ENCODE assay signal across 17 cellular contexts in the genomic region with DNA sequence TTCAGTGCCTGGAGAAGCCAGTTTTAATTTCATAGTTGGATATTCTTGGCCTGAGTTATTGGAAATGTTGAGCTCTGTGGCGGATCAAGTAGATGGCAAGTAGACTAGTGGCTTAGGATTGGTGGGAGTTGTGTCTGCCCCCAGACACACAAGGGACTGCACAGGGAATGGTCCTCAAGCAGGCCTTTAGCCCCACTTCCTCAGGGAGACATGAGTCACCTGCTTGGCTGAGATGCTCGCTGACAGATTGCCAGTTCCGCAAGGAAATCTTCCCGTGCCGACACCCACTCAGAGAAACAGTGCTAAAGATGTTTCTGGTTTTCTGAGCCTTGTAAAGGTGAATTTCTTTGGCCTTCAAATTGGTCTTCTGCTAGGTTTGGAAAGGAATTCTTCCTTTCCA. TPM values are rescaled to one million over a fixed set of nuclear protein-coding genes. Genes with fewer than 3 reads are reported as not detected.
DNase-seq lines count a peak whose midpoint lies in the region; ATAC-seq and TF ChIP-seq lines count a peak whose summit lies in the region.
"Had no signal": no experiment of that assay in that cellular context is flagged by ENCODE, and none has a peak within 500 bp of the region (broad histone marks: within the 10 kb centered on the region; RNA-seq: fewer than 3 reads in every experiment).

No MANE protein-coding gene starts in this region.

- WGBS in ovary, 3 donors = 44 to 59% (median 51%) methylated on average over 5 of the region's 5 CpGs

- no peaks in the 10 kb centered on the region for H3K27me3 ChIP-seq in ovary

- no peaks in the 10 kb centered on the region for H3K9me3 ChIP-seq in ovary

- intact Hi-C loops in ovary (cut with DNase I) = no loop called here

- ATAC-seq in GM18868 (IDR thresholded peaks at IDR 0.05; ENCODE audit: unreplicated experiment) = no peak
- ATAC-seq in HG03565 (IDR thresholded peaks at IDR 0.05; ENCODE audit: unreplicated experiment) = no peak
- no peak for ATAC-seq in GM19397 (IDR thresholded peaks at IDR 0.05; ENCODE audit: unreplicated experiment)
- ATAC-seq: GM23338, left lobe of liver had no signal

- no peak overlapping the region for H3K27ac ChIP-seq in ovary
- H3K27ac ChIP-seq: C4-2B, HL-60 had no signal

- DNase-seq in EL (peak; percentile 23), NCI-H226 (peak; percentile 33), epithelial cell of esophagus (ENCODE audit: low read depth) (peak; percentile 41), ovary (peak in 4 of 5 donors; percentile 24 to 47 (median 44))
- DNase-seq in activated CD4-positive, alpha-beta T cell treated with anti-CD3 and anti-CD28 coated beads, Interleukin-2, amount 50 U/mL, for 1 hour = no peak
- DNase-seq: activated naive CD4-positive, alpha-beta T cell treated with Interleukin-2 at 50 U/mL for 16 hours; naive B cell; NCI-H2171; stimulated activated CD4-positive, alpha-beta T cell treated with anti-CD3 and anti-CD28 coated beads, Interleukin-4, amount 100 ng/mL, for 4 hours; stimulated activated naive CD4-positive, alpha-beta T cell had no signal

- no peaks in the 10 kb centered on the region for H3K4me1 ChIP-seq in ovary (ENCODE audit: insufficient read depth)

- TF ChIP-seq POLR2A in ovary (IDR thresholded peaks at IDR 0.05) = no peak

- no peak overlapping the region for H3K4me3 ChIP-seq in epithelial cell of esophagus (ENCODE audit: low read length)
- no peak overlapping the region for H3K4me3 ChIP-seq in ovary
- H3K4me3 ChIP-seq: GM23338 had no signal

- no peaks in the 10 kb centered on the region for H3K36me3 ChIP-seq in ovary

- TF ChIP-seq EP300 in ovary (IDR thresholded peaks at IDR 0.05) = no peak

- TF ChIP-seq CTCF in epithelial cell of esophagus (IDR thresholded peaks at IDR 0.05; ENCODE audit: insufficient read depth, low read depth, low read length, missing control alignments) (no peak), ovary (IDR thresholded peaks at IDR 0.05) (no peak)

RNA-seq across cellular contexts. Expression of a gene that starts 18.8 kb away (rescaled TPM):
- under 1 TPM; 0.36 to 0.85 (median 0.63) TPM for total RNA-seq in ovary
- polyA plus RNA-seq in ovary = under 1 TPM; 0.45 to 0.57 TPM
- total RNA-seq: GM23338 had no signal

RNA-seq across cellular contexts. Expression of a gene that starts 44.0 kb away (rescaled TPM):
- 10 to 100 TPM in 3 of 7 donors, 1 to 10 TPM in 4; 5.7 to 13.1 (median 9.5) TPM for total RNA-seq in ovary
- polyA plus RNA-seq in ovary = 1 to 10 TPM; 4.5 to 8.2 TPM
